Comparison of ENCODE assay signal across 9 cellular contexts in the genomic region with DNA sequence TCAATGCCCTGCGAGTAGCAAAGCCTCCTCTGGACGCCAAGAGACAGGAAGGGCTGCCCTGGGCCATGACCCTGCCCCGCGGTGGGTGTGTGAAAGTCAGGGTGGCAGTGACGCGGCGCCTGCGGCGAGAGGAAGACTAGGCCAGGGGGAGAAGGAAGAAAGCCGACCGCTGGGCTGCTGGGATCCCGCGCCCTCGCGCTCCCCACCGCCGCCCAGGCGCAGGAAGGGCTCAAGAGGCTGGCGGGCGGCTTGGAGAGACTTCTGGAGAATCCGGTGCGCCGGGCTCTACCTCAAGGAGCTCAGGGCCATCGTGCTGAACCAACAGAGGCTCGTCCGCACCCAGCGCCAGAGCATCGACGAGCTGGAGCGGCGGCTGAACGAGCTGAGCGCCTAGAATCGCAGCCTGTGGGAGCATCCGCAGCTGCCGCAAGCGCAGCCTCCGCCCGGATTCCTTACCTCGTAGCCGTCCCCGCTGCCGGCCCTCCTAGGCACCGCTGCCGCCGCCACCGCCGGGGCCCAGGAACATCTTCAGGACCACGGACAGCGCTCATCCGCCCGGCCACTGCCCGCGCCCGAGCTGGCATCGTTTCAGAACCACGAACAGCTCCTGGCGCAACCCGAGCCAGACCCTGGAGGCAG.
DNase-seq lines count a peak whose midpoint lies in the region; ATAC-seq and TF ChIP-seq lines count a peak whose summit lies in the region.
"Had no signal": no experiment of that assay in that cellular context is flagged by ENCODE, and none has a peak within 500 bp of the region (broad histone marks: within the 10 kb centered on the region; RNA-seq: fewer than 3 reads in every experiment).

No MANE protein-coding gene starts in this region.

- H3K18ac ChIP-seq in H9 (ENCODE audit: insufficient read length, low read depth, low read length), result no peak overlapping the region

- H3K4ac ChIP-seq in H9 (ENCODE audit: low read depth, low read length), result no peak overlapping the region

- no peaks in the 10 kb centered on the region for H3K23me2 ChIP-seq in H9 (ENCODE audit: insufficient read length, low read depth, low read length, poor library complexity, severe bottlenecking)

- H3K36me3 Mint-ChIP-seq in H9 (ENCODE audit: insufficient read depth in 1 of 3, low read depth in 3 of 3) (no peaks in the 10 kb centered on the region), neural crest cell (ENCODE audit: low read depth) (no peaks in the 10 kb centered on the region)

- H3K9me3 Mint-ChIP-seq in H9 (no peaks in the 10 kb centered on the region; a peak in 2 of 5 replicates), neural crest cell (no peaks in the 10 kb centered on the region)

- H3K4me1 Mint-ChIP-seq in H9 (peaks cover 8 to 10% of the 10 kb centered on the region in 2 experiments), neural crest cell (peaks cover 5% of the 10 kb centered on the region)

- TF ChIP-seq POLR2A in Peyer's patch (IDR thresholded peaks at IDR 0.05), result no peak

- no peaks in the 10 kb centered on the region for H3K36me3 ChIP-seq in Peyer's patch
- H3K36me3 ChIP-seq: neutrophil had no signal

- H3K27me3 Mint-ChIP-seq in H9 (ENCODE audit: low read depth) (peaks cover 61% of the 10 kb centered on the region), neural crest cell (ENCODE audit: low read depth) (peaks cover 67% of the 10 kb centered on the region)

- no peak overlapping the region for H3K14ac ChIP-seq in H9 (ENCODE audit: insufficient read depth, low read length)

- H2BK15ac ChIP-seq in H9 (ENCODE audit: low read depth, low read length), result no peak overlapping the region

- no peaks in the 10 kb centered on the region for H4K20me1 ChIP-seq in H9 (ENCODE audit: control insufficient read depth, insufficient read depth, insufficient read length)

- no CpG with 5 or more reads among the region's 59 CpGs for WGBS in H9 (ENCODE audit: extremely low coverage, insufficient read length, low lambda C conversion rate)

- H3K27ac ChIP-seq in H9 (ENCODE audit: insufficient read length, low read depth, low read length) (no peak overlapping the region), Peyer's patch (no peak overlapping the region)
- H3K27ac ChIP-seq: neutrophil had no signal

- H3K9me3 ChIP-seq in H9 (ENCODE audit: control insufficient read depth, low read depth, low read length), result no peaks in the 10 kb centered on the region
- H3K9me3 ChIP-seq in Peyer's patch, result no peaks in the 10 kb centered on the region
- H3K9me3 ChIP-seq: neutrophil had no signal

- H3K9ac ChIP-seq in H9 (ENCODE audit: extremely low read depth, insufficient read length, low read length), result no peak overlapping the region

- TF ChIP-seq CTCF in H9 (conservative IDR thresholded peaks at IDR 0.05), result no peak
- no peak for TF ChIP-seq CTCF in Peyer's patch (IDR thresholded peaks at IDR 0.05)
- no peak for TF ChIP-seq CTCF in foreskin fibroblast (IDR thresholded peaks at IDR 0.05; ENCODE audit: low read depth, low read length)
- no peak for TF ChIP-seq CTCF in neural crest cell (conservative IDR thresholded peaks at IDR 0.05)

- no peak overlapping the region for H2BK120ac ChIP-seq in H9 (ENCODE audit: low read depth, low read length, poor library complexity, severe bottlenecking)

- H4K91ac ChIP-seq in H9 (ENCODE audit: insufficient read length, low read depth, low read length), result no peak overlapping the region

- no peak overlapping the region for H3K4me3 ChIP-seq in Peyer's patch
- no peak overlapping the region for H3K4me3 ChIP-seq in foreskin fibroblast (ENCODE audit: low read depth in 1 of 2, low read length in 2 of 2)

- no peak overlapping the region for H2AFZ ChIP-seq in H9 (ENCODE audit: low read length)

- no peak overlapping the region for H2AK5ac ChIP-seq in H9 (ENCODE audit: insufficient read length, low read length)

- H3K27ac Mint-ChIP-seq in H9 (no peak overlapping the region), neural crest cell (ENCODE audit: unreplicated experiment) (no peak overlapping the region)

- ATAC-seq in stimulated activated naive CD8-positive, alpha-beta T cell treated with anti-CD3 and anti-CD28 coated beads, Interleukin-15, Interleukin-2, amounts not matched to agents 100 U/mL and 50 U/mL, for 24 hours, result peak; percentile 86
- no peak for ATAC-seq in GM18498 (IDR thresholded peaks at IDR 0.05; ENCODE audit: unreplicated experiment)

- H3K27me3 ChIP-seq in H9 (ENCODE audit: insufficient read depth, low read length), result no peaks in the 10 kb centered on the region; the same call in 1 of the 2 replicates
- no peaks in the 10 kb centered on the region for H3K27me3 ChIP-seq in Peyer's patch

- H3K56ac ChIP-seq in H9 (ENCODE audit: insufficient read length, low read depth, low read length), result no peak overlapping the region

- H2BK5ac ChIP-seq in H9 (ENCODE audit: insufficient read length, low read length), result no peak overlapping the region

- H3K23ac ChIP-seq in H9 (ENCODE audit: insufficient read length, low read depth, low read length), result no peak overlapping the region

- no peak overlapping the region for H4K5ac ChIP-seq in H9 (ENCODE audit: insufficient read length, low read depth, low read length)

- DNase-seq in AG08396 (ENCODE audit: low spot score) (peak; percentile 76), H9 (peak; percentile 95), Peyer's patch (peak; percentile 44 to 81 (median 76)), foreskin fibroblast (peak; percentile 25 to 65), neural crest cell (ENCODE audit: low read depth, low spot score) (peak; percentile 98)
- peak; percentile 89 for DNase-seq in activated effector memory CD4-positive, alpha-beta T cell treated with anti-CD3 and anti-CD28 coated beads, Interleukin-2, amount 50 U/mL, for 16 hours
- peak; percentile 90 for DNase-seq in stimulated activated naive CD8-positive, alpha-beta T cell treated with anti-CD3 and anti-CD28 coated beads, Interleukin-15, Interleukin-2, amounts not matched to agents 100 U/mL and 50 U/mL, for 24 hours

- H3K4me3 Mint-ChIP-seq in H9 (peak overlapping the region; percentile 56 to 74), neural crest cell (no peak overlapping the region)

- H2BK20ac ChIP-seq in H9 (ENCODE audit: low read depth, low read length, poor library complexity, severe bottlenecking), result no peak overlapping the region

- H3T11ph ChIP-seq in H9 (ENCODE audit: low read length), result no peak overlapping the region

- H3K79me1 ChIP-seq in H9 (ENCODE audit: insufficient read depth, low read depth, low read length, poor library complexity, severe bottlenecking), result no peaks in the 10 kb centered on the region

- no peaks in the 10 kb centered on the region for H3K79me2 ChIP-seq in H9 (ENCODE audit: insufficient read depth, low read length)

- no peak overlapping the region for H4K8ac ChIP-seq in H9 (replicated peaks; ENCODE audit: insufficient read length, low read depth, low read length)

- H2BK12ac ChIP-seq in H9 (ENCODE audit: insufficient read length, low read depth, low read length), result no peak overlapping the region

- H3K4me2 ChIP-seq in H9 (ENCODE audit: insufficient read depth, insufficient read length, low read length), result peak overlapping the region; percentile 4

- H3K4me1 ChIP-seq in H9 (ENCODE audit: insufficient read depth, low read length) (no peaks in the 10 kb centered on the region), Peyer's patch (no peaks in the 10 kb centered on the region)

Comparison
In these comparisons a context has a peak if more than half of its experiments do, and no peak if none do; other contexts are left out.
1. DNase-seq: peak in every context shown above with its lines; median percentile 98 in neural crest cell; 95 in H9; 90 in stimulated activated naive CD8-positive, alpha-beta T cell treated with anti-CD3 and anti-CD28 coated beads, Interleukin-15, Interleukin-2, amounts not matched to agents 100 U/mL and 50 U/mL, for 24 hours; 89 in activated effector memory CD4-positive, alpha-beta T cell treated with anti-CD3 and anti-CD28 coated beads, Interleukin-2, amount 50 U/mL, for 16 hours; 76 in AG08396; 76 in Peyer's patch; 45 in foreskin fibroblast.